8 cellular contexts compared by ENCODE assay signal in the genomic region with DNA sequence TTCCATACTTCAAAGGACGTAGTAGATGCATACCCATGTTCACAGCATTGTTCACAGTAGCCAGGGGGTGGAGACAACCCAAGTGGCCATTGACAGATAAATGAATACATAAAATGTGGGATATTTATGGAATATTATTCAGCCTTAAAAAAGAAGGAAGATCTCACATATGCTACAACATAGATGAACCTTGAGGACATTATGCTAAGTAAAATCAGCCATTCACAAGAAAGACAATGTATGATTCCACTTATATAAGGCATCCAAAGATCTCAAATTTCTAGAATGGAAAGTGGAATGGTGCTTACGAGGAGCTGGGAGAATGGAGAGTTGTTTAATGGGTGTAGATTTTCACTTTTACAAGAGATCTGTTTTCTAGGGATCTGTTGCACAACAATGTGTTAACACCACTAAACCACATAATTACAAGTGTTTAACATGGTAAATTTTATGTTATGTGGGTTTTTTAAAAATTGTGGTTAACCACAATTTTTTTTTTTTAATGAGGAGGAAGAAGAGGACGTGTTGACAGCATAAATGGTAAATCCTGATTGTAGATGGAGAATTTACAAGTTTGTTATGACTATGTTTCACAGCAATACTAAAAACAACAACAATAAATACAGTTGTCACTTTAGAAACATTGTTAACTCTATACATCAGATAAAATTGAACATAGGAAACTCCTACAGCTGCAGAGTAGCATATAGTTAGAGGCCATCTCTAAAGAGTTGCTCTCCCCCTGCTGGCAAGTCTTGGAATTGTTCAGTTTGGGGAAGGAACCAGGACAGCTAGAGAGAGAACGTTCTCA. TPM values are rescaled to one million over a fixed set of nuclear protein-coding genes. Genes with fewer than 3 reads are reported as not detected.
DNase-seq lines count a peak whose midpoint lies in the region; ATAC-seq, FAIRE-seq and TF ChIP-seq lines count a peak whose summit lies in the region.

No MANE protein-coding gene starts in this region.

- FAIRE-seq in endothelial cell of umbilical vein (lab: Jason Lieb, UNC), result peak; percentile 98

- no peaks in the 10 kb centered on the region for H3K36me3 ChIP-seq in endothelial cell of umbilical vein (ENCODE audit: control insufficient read depth in 2 of 2, extremely low read depth in 1 of 2, insufficient read depth in 2 of 2, low read length in 2 of 2)
- H3K36me3 ChIP-seq in naive thymus-derived CD4-positive, alpha-beta T cell (ENCODE audit: control insufficient read depth in 2 of 3, insufficient read depth in 3 of 3, low read length in 3 of 3), result no peaks in the 10 kb centered on the region

- no peak overlapping the region for H3K9ac ChIP-seq in endothelial cell of umbilical vein (replicated peaks; ENCODE audit: extremely low read depth, insufficient read depth, low read length)

- TF ChIP-seq CTCF in endothelial cell of umbilical vein (IDR thresholded peaks at IDR 0.05; ENCODE audit: extremely low read depth in 1 of 2, insufficient read depth in 1 of 2, low read depth in 1 of 2, low read length in 2 of 2), result peak; percentile 63 to 69

- peaks cover 11 to 38% (median 32%) of the 10 kb centered on the region in 5 donors for H3K27me3 Mint-ChIP-seq in naive thymus-derived CD4-positive, alpha-beta T cell

- no peaks in the 10 kb centered on the region for H4K20me1 ChIP-seq in endothelial cell of umbilical vein (replicated peaks; ENCODE audit: control insufficient read depth, extremely low read depth, insufficient read depth, low read length)

- intact Hi-C loops in endothelial cell of umbilical vein (cut with micrococcal nuclease), result loop anchor here (1.0 to 2.0 kb wide), 2 partner anchors 127 to 215 kb away; no protein-coding TSS in a partner anchor
- intact Hi-C loops in naive thymus-derived CD4-positive, alpha-beta T cell (cut with micrococcal nuclease), result loop anchor here (1.0 to 2.0 kb wide), 8 partner anchors 127 to 1024 kb away; no protein-coding TSS in a partner anchor

- no peak for TF ChIP-seq POLR2A in endothelial cell of umbilical vein (IDR thresholded peaks at IDR 0.05; ENCODE audit: low read depth, low read length)

- no peak overlapping the region for H3K27ac ChIP-seq in endothelial cell of umbilical vein (ENCODE audit: insufficient read depth, low read depth, low read length)
- H3K27ac ChIP-seq in naive thymus-derived CD4-positive, alpha-beta T cell (ENCODE audit: low read depth, low read length), result no peak overlapping the region

- no peaks in the 10 kb centered on the region for H3K79me2 ChIP-seq in endothelial cell of umbilical vein (ENCODE audit: control insufficient read depth, insufficient read depth, low read length)

- no peak overlapping the region for H3K4me2 ChIP-seq in endothelial cell of umbilical vein (ENCODE audit: insufficient read depth, low read length)

- H3K27ac Mint-ChIP-seq in naive thymus-derived CD4-positive, alpha-beta T cell, result peak overlapping the region in 3 of 9 donors; percentile 2 to 22 (median 5)

- POLR2A ChIA-PET in endothelial cell of umbilical vein (lab: Charles Lee), result no interaction called here
- POLR2A ChIA-PET in naive thymus-derived CD4-positive, alpha-beta T cell (lab: Charles Lee), result no interaction called here

- no peaks in the 10 kb centered on the region for H3K36me3 Mint-ChIP-seq in naive thymus-derived CD4-positive, alpha-beta T cell

- no peak overlapping the region for H2AFZ ChIP-seq in endothelial cell of umbilical vein (ENCODE audit: low read depth, low read length)

- H3K4me1 Mint-ChIP-seq in naive thymus-derived CD4-positive, alpha-beta T cell, result peaks cover 6 to 8% (median 8%) of the 10 kb centered on the region in 7 donors

- ATAC-seq in GM19455 (IDR thresholded peaks at IDR 0.05; ENCODE audit: unreplicated experiment), result peak; percentile 99
- ATAC-seq in HG03520 (IDR thresholded peaks at IDR 0.05; ENCODE audit: unreplicated experiment), result peak; percentile 97
- ATAC-seq in naive thymus-derived CD4-positive, alpha-beta T cell, result peak; percentile 95
- ATAC-seq in stimulated activated naive CD8-positive, alpha-beta T cell treated with anti-CD3 and anti-CD28 coated beads, Interleukin-15, Interleukin-2, amounts not matched to agents 100 U/mL and 50 U/mL, for 24 hours, result peak; percentile 83

- H3K4me3 ChIP-seq in endothelial cell of umbilical vein (replicated peaks in 1 of 3; ENCODE audit: insufficient read depth in 1 of 3, low read depth in 1 of 3, low read length in 3 of 3), result no peak overlapping the region
- H3K4me3 ChIP-seq in naive thymus-derived CD4-positive, alpha-beta T cell (ENCODE audit: low read length), result no peak overlapping the region

- no peaks in the 10 kb centered on the region for H3K9me3 ChIP-seq in endothelial cell of umbilical vein (replicated peaks; ENCODE audit: control insufficient read depth, insufficient read depth, low read length)
- H3K9me3 ChIP-seq in naive thymus-derived CD4-positive, alpha-beta T cell (ENCODE audit: control insufficient read depth in 2 of 3, low read length in 3 of 3), result no peaks in the 10 kb centered on the region

- no TSS peak for BruUV-seq in endothelial cell of umbilical vein (replicated peaks; lab: Mats Ljungman, UMichigan)

- peak overlapping the region in 4 of 10 donors; percentile 16 to 42 (median 36) for H3K4me3 Mint-ChIP-seq in naive thymus-derived CD4-positive, alpha-beta T cell

- CTCF ChIA-PET in endothelial cell of umbilical vein (lab: Charles Lee), result interaction anchor here (0.6 to 4.2 kb wide), 33 partner anchors 9 to 575 kb away, joined by 3 to 275 read pairs (median 5); partner anchors contain the start of genes ENPP1 and MED23
- CTCF ChIA-PET in naive thymus-derived CD4-positive, alpha-beta T cell (lab: Charles Lee), result interaction anchor here (0.6 to 1.1 kb wide), 4 partner anchors 9 to 1174 kb away, joined by 3 to 5 read pairs (median 3); no protein-coding TSS in a partner anchor

- peak; percentile 56 for DNase-seq in D341Med (ENCODE audit: low spot score)
- peak; percentile 55 for DNase-seq in NOMO-1 treated with dmso at 0.1 percent for 144 hours (lab: John Stamatoyannopoulos, UW; ENCODE audit: unreplicated experiment)
- peak; percentile 15 to 68 (median 61) for DNase-seq in activated CD8-positive, alpha-beta memory T cell treated with anti-CD3 and anti-CD28 coated beads for 48 hours (ENCODE audit: low read depth in 2 of 3, low spot score in 2 of 3)
- peak; percentile 74 for DNase-seq in endothelial cell of umbilical vein (ENCODE audit: low read depth, low spot score)
- peak; percentile 23 to 72 (median 62) for DNase-seq in naive thymus-derived CD4-positive, alpha-beta T cell
- peak; percentile 84 for DNase-seq in stimulated activated naive CD8-positive, alpha-beta T cell treated with anti-CD3 and anti-CD28 coated beads, Interleukin-15, Interleukin-2, amounts not matched to agents 100 U/mL and 50 U/mL, for 24 hours

- H3K4me1 ChIP-seq in endothelial cell of umbilical vein (ENCODE audit: control insufficient read depth, extremely low read depth, insufficient read depth, low read length), result no peaks in the 10 kb centered on the region
- peaks cover 0 to 5% of the 10 kb centered on the region in 2 donors for H3K4me1 ChIP-seq in naive thymus-derived CD4-positive, alpha-beta T cell (ENCODE audit: control insufficient read depth in 2 of 2, insufficient read depth in 2 of 2, low read length in 2 of 2)

- H3K9me3 Mint-ChIP-seq in naive thymus-derived CD4-positive, alpha-beta T cell, result no peaks in the 10 kb centered on the region

- no peaks in the 10 kb centered on the region for H3K9me1 ChIP-seq in endothelial cell of umbilical vein (replicated peaks; ENCODE audit: control insufficient read depth, extremely low read depth, insufficient read depth, low read length)

- peaks cover 0 to 7% of the 10 kb centered on the region in 2 experiments for H3K27me3 ChIP-seq in endothelial cell of umbilical vein (ENCODE audit: control insufficient read depth in 2 of 2, insufficient read depth in 2 of 2, low read length in 2 of 2)
- peaks cover 0 to 4% of the 10 kb centered on the region in 2 donors for H3K27me3 ChIP-seq in naive thymus-derived CD4-positive, alpha-beta T cell (ENCODE audit: control insufficient read depth in 2 of 2, insufficient read depth in 2 of 2, low read length in 2 of 2)

- dilution Hi-C loops in endothelial cell of umbilical vein (cut with MboI; ENCODE audit: extremely low pct_ligation_motif_present, low sequenced_read_pairs), result no loop called here

TF ChIP-seq in endothelial cell of umbilical vein, 7 proteins besides CTCF, POLR2A, EP300 and RAD21:
- no peak for TF ChIP-seq FOS (IDR thresholded peaks at IDR 0.05; ENCODE audit: borderline replicate concordance, insufficient read depth, low read length)
- TF ChIP-seq, protein P1, sequence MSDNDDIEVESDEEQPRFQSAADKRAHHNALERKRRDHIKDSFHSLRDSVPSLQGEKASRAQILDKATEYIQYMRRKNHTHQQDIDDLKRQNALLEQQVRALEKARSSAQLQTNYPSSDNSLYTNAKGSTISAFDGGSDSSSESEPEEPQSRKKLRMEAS (IDR thresholded peaks at IDR 0.05; ENCODE audit: insufficient read depth, insufficient read length), result no peak
- no peak for TF ChIP-seq EZH2 (IDR thresholded peaks at IDR 0.05; ENCODE audit: borderline replicate concordance, low read depth, low read length, severe bottlenecking)
- no peak for TF ChIP-seq GATA2 (IDR thresholded peaks at IDR 0.05; ENCODE audit: insufficient read depth, insufficient read length, low read depth, low read length)
- no peak for TF ChIP-seq POLR2AphosphoS5 (IDR thresholded peaks at IDR 0.05; ENCODE audit: insufficient read depth, low read depth, low read length)
- no peak for TF ChIP-seq MYC (IDR thresholded peaks at IDR 0.05; ENCODE audit: low read depth, low read length)
- TF ChIP-seq JUN (IDR thresholded peaks at IDR 0.05; ENCODE audit: borderline replicate concordance, insufficient read depth, insufficient read length, low read depth), result no peak

RNA-seq across cellular contexts. Expression of gene CCN2, which starts 41.6 kb away (rescaled TPM):
- 2,488 and 2,886 TPM in 2 replicates for total RNA-seq in endothelial cell of umbilical vein
- polyA plus RNA-seq in endothelial cell of umbilical vein, result 1,646 and 1,926 TPM in 2 replicates
- 2,191 and 2,482 TPM in 2 replicates for polyA plus RNA-seq in endothelial cell of umbilical vein (2011; cell fraction: cytosol; rRNA removed)
- polyA plus RNA-seq in endothelial cell of umbilical vein (2011; cell fraction: nucleus; rRNA removed), result 2,136 and 2,278 TPM in 2 replicates
- 2,295 and 2,601 TPM in 2 replicates for polyA plus RNA-seq in endothelial cell of umbilical vein (2012)
- polyA minus RNA-seq in endothelial cell of umbilical vein, result 1,101 and 1,172 TPM in 2 replicates
- 1.2 TPM for polyA minus RNA-seq in endothelial cell of umbilical vein (2011; cell fraction: cytosol; rRNA and poly(A)+ RNA removed)
- 637 and 812 TPM in 2 replicates for polyA minus RNA-seq in endothelial cell of umbilical vein (2011; cell fraction: nucleus; rRNA and poly(A)+ RNA removed)
- not detected for total RNA-seq in naive thymus-derived CD4-positive, alpha-beta T cell
- not detected for polyA plus RNA-seq in naive thymus-derived CD4-positive, alpha-beta T cell

Comparison
In these comparisons a context has a peak if more than half of its experiments do, and no peak if none do; other contexts are left out.
1. RNA of gene CCN2, which starts 41.6 kb away (total RNA-seq): 2,488 to 2,886 TPM in endothelial cell of umbilical vein; not detected in naive thymus-derived CD4-positive, alpha-beta T cell; every median in the first group is over 1,000 times any median in the second.
2. Peak in every context shown above with its lines, with median percentiles within 50 percentile points of each other: DNase-seq and ATAC-seq.